ENCODE assay signal across 8 cellular contexts in the genomic region with DNA sequence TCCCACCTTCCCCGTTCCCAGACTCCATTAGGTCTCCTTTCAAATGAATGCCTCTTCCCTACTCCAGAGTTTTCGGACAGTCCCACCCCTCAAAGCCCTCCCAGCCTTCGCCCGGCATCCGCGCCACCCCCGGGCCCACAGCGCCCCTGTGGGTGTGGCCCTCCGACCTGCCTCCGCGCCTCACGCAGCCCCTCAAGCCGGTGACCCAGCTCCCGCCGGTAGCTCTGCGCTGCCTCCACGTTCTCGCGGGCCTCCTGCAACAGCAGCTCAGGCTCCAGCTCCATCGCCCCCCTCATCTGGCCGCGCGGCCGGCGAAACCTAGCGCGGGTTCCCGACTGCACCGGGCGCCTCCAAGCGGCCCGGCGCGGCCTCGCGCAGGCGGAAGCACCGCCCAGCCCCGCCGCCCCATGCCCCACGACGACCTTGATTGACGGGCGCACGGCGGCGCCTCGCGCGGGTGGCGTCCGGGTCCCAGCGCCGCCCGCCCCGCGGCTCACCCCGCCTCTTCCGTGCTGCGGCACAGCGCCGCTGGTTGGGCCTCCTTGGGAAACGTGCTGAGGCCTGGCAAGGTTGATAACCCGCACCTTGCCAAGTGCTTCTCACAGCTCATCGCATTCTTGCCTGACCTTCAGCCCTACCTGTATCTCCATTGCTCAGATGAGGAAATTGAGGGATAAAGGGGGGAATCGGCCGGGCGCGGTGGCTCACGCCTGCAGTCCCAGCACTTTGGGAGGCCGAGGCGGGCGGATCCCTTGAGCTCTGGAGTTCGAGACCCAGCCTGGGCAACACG. TPM values are rescaled to one million over a fixed set of nuclear protein-coding genes. Genes with fewer than 3 reads are reported as not detected.
DNase-seq lines count a peak whose midpoint lies in the region; ATAC-seq, FAIRE-seq and TF ChIP-seq lines count a peak whose summit lies in the region.

TSS of gene CRLF3 (minus strand) at position 337 of the 790 bp plus-strand sequence. CDS start at position 296, 41 bp downstream.

- peak within 1 kb of the TSS; percentile 98 for H3K27ac Mint-ChIP-seq in T-helper 17 cell

- TF ChIP-seq POLR2A in GM15510 (IDR thresholded peaks at IDR 0.05; ENCODE audit: borderline replicate concordance, extremely low read depth, insufficient read length), result peak; percentile 88

- peaks cover 7% of the 10 kb centered on the region for H3K36me3 Mint-ChIP-seq in T-helper 17 cell (ENCODE audit: low read depth)

- no peaks in the 10 kb centered on the region for H3K9me3 ChIP-seq in T-helper 17 cell (ENCODE audit: control insufficient read depth, low read length, poor library complexity, severe bottlenecking)
- H3K9me3 ChIP-seq in right atrium auricular region, result no peaks in the 10 kb centered on the region

- peak within 1 kb of the TSS; percentile 99 for H3K4me3 Mint-ChIP-seq in T-helper 17 cell

- DNase-seq in NCI-H1694 treated with DMSO at 0.1 percent for 48 hours (lab: John Stamatoyannopoulos, UW) (peak; percentile 81), T-helper 17 cell (peak; percentile 85 to 87 (median 85)), right atrium auricular region (ENCODE audit: low spot score) (peak; percentile 80), pulmonary artery endothelial cell (ENCODE audit: low read depth, low spot score) (peak; percentile 58), urothelium cell line (ENCODE audit: low spot score) (peak; percentile 99)

- no peaks in the 10 kb centered on the region for H3K27me3 ChIP-seq in right atrium auricular region

- peak within 1 kb of the TSS; percentile 72 to 86 for H3K4me3 ChIP-seq in right atrium auricular region

- peaks cover 29% of the 10 kb centered on the region for H3K4me1 Mint-ChIP-seq in T-helper 17 cell

- peaks cover 0 to 28% of the 10 kb centered on the region in 2 donors for H3K4me1 ChIP-seq in right atrium auricular region

- ATAC-seq in HG02885 (IDR thresholded peaks at IDR 0.05; ENCODE audit: poor library complexity, unreplicated experiment) (peak; percentile 88), T-helper 17 cell (peak; percentile 96)

- peak within 1 kb of the TSS; percentile 85 for H3K27ac ChIP-seq in angular gyrus (ENCODE audit: low read depth, low read length)
- peak within 1 kb of the TSS; percentile 85 to 87 for H3K27ac ChIP-seq in right atrium auricular region

- peak; percentile 40 to 75 for TF ChIP-seq CTCF in right atrium auricular region (IDR thresholded peaks at IDR 0.05)

- no peaks in the 10 kb centered on the region for H3K36me3 ChIP-seq in right atrium auricular region

- FAIRE-seq in urothelium cell line (lab: Jason Lieb, UNC), result peak; percentile 56

- no peaks in the 10 kb centered on the region for H3K27me3 Mint-ChIP-seq in T-helper 17 cell

RNA-seq across cellular contexts. Expression of gene CRLF3, which starts in this region (rescaled TPM):
- total RNA-seq in T-helper 17 cell (10 to 100 TPM; 46.1 to 46.7 TPM), right atrium auricular region (1 to 10 TPM; 3.4 to 5.3 TPM), pulmonary artery endothelial cell (23.3 and 31.0 TPM in 2 replicates)

Comparison
In these comparisons a context has a peak if more than half of its experiments do, and no peak if none do; other contexts are left out.
1. Peak in every context shown above with its lines: DNase-seq, ATAC-seq, H3K4me3 ChIP-seq and H3K27ac ChIP-seq.